In genomic region chr12:52877242-52877641, GRCh38 we compare ENCODE assay signal across 12 cellular contexts. TPM values are rescaled to one million over a fixed set of nuclear protein-coding genes. Genes with fewer than 3 reads are reported as not detected.
DNase-seq lines count a peak whose midpoint lies in the region; TF ChIP-seq lines count a peak whose summit lies in the region.
"Had no signal": no experiment of that assay in that cellular context is flagged by ENCODE, and none has a peak within 500 bp of the region (broad histone marks: within the 10 kb centered on the region; RNA-seq: fewer than 3 reads in every experiment).

No MANE protein-coding gene starts in this region.

- H3K9me3 ChIP-seq in HEK293 (ENCODE audit: control insufficient read depth, insufficient read depth, low read depth, low read length), result no peaks in the 10 kb centered on the region
- no peaks in the 10 kb centered on the region for H3K9me3 ChIP-seq in NT2/D1 (ENCODE audit: insufficient read depth, low read length)
- no peaks in the 10 kb centered on the region for H3K9me3 ChIP-seq in esophagus squamous epithelium
- no peaks in the 10 kb centered on the region for H3K9me3 ChIP-seq in thymus (ENCODE audit: control insufficient read depth)
- no peaks in the 10 kb centered on the region for H3K9me3 ChIP-seq in A673 (ENCODE audit: low read depth, low read length, poor library complexity, severe bottlenecking)
- H3K9me3 ChIP-seq: BLaER1 treated with 17β-estradiol and CSF1 and Interleukin-3, amounts not matched to agents 10 nM and 100 nM; HAP-1 had no signal

- POLR2A ChIA-PET in HEK293 (lab: Yijun Ruan, JAX) (interaction anchor here (1.2 kb wide), 1 partner anchor 27 kb away, joined by 9 read pairs; the partner anchor contains the start of gene KRT8), A673 (lab: Charles Lee; ENCODE audit: low non-redundant PET) (no interaction called here)

- no TSS peak for BruUV-seq in A673 (replicated peaks; lab: Mats Ljungman, UMichigan)

- 0 out of 2 replicates have a peak, but pooled peaks have one; percentile 10 for TF ChIP-seq CTCF in HEK293 (tag by site-specific recombination; IDR thresholded peaks at IDR 0.05)
- TF ChIP-seq CTCF in esophagus squamous epithelium (IDR thresholded peaks at IDR 0.05), result peak in 1 of 6 experiments; percentile 7
- no peak for TF ChIP-seq CTCF in A673 (conservative IDR thresholded peaks at IDR 0.05; ENCODE audit: low read depth, low read length)

- H3K4me1 ChIP-seq in HEK293 (ENCODE audit: control insufficient read depth, insufficient read depth, low read length) (peaks cover 7% of the 10 kb centered on the region), NT2/D1 (ENCODE audit: insufficient read depth, insufficient read length) (peaks cover 14% of the 10 kb centered on the region), esophagus squamous epithelium (peaks cover 60 to 82% (median 62%) of the 10 kb centered on the region in 3 donors), thymus (ENCODE audit: control insufficient read depth, insufficient read depth, low read length) (no peaks in the 10 kb centered on the region), A673 (ENCODE audit: insufficient read depth, low read length, poor library complexity, severe bottlenecking) (peaks cover 20% of the 10 kb centered on the region)

- no peak for DNase-seq in NT2/D1 (ENCODE audit: low read depth, low spot score)
- DNase-seq in esophagus squamous epithelium (lab: John Stamatoyannopoulos, UW), result no peak
- DNase-seq in cerebellum (ENCODE audit: low spot score), result no peak
- DNase-seq in pons (ENCODE audit: low spot score), result no peak
- no peak for DNase-seq in A673 (ENCODE audit: low spot score)
- DNase-seq: NCI-H446, SHP77 treated with DMSO at 0.1 percent for 48 hours had no signal

- CTCF ChIA-PET in HEK293 (lab: Yijun Ruan, JAX) (interaction anchor here (0.7 to 10.4 kb wide), 18 partner anchors 11 to 745 kb away, joined by 3 to 835 read pairs (median 17); partner anchors contain the start of genes KRT8 and KRT85), A673 (lab: Charles Lee) (no interaction called here)

- H3K27me3 ChIP-seq in NT2/D1 (ENCODE audit: insufficient read depth, insufficient read length) (peaks cover 12% of the 10 kb centered on the region), esophagus squamous epithelium (peaks cover 0 to 8% (median 0%) of the 10 kb centered on the region in 4 donors), thymus (ENCODE audit: control insufficient read depth, insufficient read depth) (peaks cover 3% of the 10 kb centered on the region), A673 (replicated peaks; ENCODE audit: insufficient read depth, low read depth, low read length, poor library complexity) (no peaks in the 10 kb centered on the region)
- H3K27me3 ChIP-seq: BLaER1 treated with 17β-estradiol and CSF1 and Interleukin-3, amounts not matched to agents 10 nM and 100 nM had no signal

- H3K36me3 ChIP-seq in HEK293 (ENCODE audit: control insufficient read depth in 2 of 2, insufficient read depth in 1 of 2, low read length in 2 of 2), result no peaks in the 10 kb centered on the region
- H3K36me3 ChIP-seq in NT2/D1 (ENCODE audit: insufficient read depth, insufficient read length, low read length), result no peaks in the 10 kb centered on the region
- H3K36me3 ChIP-seq in esophagus squamous epithelium, result no peaks in the 10 kb centered on the region
- H3K36me3 ChIP-seq in thymus (ENCODE audit: control insufficient read depth, insufficient read depth), result no peaks in the 10 kb centered on the region
- H3K36me3 ChIP-seq in A673 (ENCODE audit: insufficient read depth, low read length, poor library complexity, severe bottlenecking), result no peaks in the 10 kb centered on the region
- H3K36me3 ChIP-seq: BLaER1 treated with 17β-estradiol and CSF1 and Interleukin-3, amounts not matched to agents 10 nM and 100 nM; HAP-1 had no signal

- no peak for TF ChIP-seq POLR2A in esophagus squamous epithelium (IDR thresholded peaks at IDR 0.05)

- intact Hi-C loops in esophagus squamous epithelium (cut with DNase I), result loop anchor here (5.0 to 10.0 kb wide), 3 partner anchors 295 to 725 kb away; partner anchors contain the start of gene KRT5
- intact Hi-C loops in A673 (cut with micrococcal nuclease; ENCODE audit: unreplicated experiment), result no loop called here

- 31 to 78% methylated on average over 3 of the region's 3 CpGs for WGBS in esophagus squamous epithelium, 2 donors
- 90% methylated on average over 3 of the region's 3 CpGs for WGBS in thymus

- H3K4me3 ChIP-seq in HEK293 (ENCODE audit: low read depth, low read length) (no peak overlapping the region), NT2/D1 (ENCODE audit: insufficient read length, low read depth) (no peak overlapping the region), esophagus squamous epithelium (no peak overlapping the region), thymus (ENCODE audit: low read length) (no peak overlapping the region), A673 (ENCODE audit: low read depth, low read length, poor library complexity, severe bottlenecking) (no peak overlapping the region)
- H3K4me3 ChIP-seq: BLaER1 treated with 17β-estradiol and CSF1 and Interleukin-3, amounts not matched to agents 10 nM and 100 nM; GM12878; HAP-1 had no signal

- peak overlapping the region; percentile 45 for H3K9ac ChIP-seq in NT2/D1 (ENCODE audit: insufficient read length, low read depth)
- H3K9ac ChIP-seq: BLaER1 treated with 17β-estradiol and CSF1 and Interleukin-3, amounts not matched to agents 10 nM and 100 nM had no signal

- H3K27ac ChIP-seq in HEK293 (ENCODE audit: extremely low read depth, low read depth, low read length), result no peak overlapping the region
- peak overlapping the region; percentile 93 to 99 (median 97) for H3K27ac ChIP-seq in esophagus squamous epithelium
- H3K27ac ChIP-seq in thymus (ENCODE audit: low read depth), result peak overlapping the region; percentile 20
- H3K27ac ChIP-seq in A673 (ENCODE audit: low read depth, low read length, poor library complexity, severe bottlenecking), result no peak overlapping the region
- H3K27ac ChIP-seq: BLaER1 treated with 17β-estradiol and CSF1 and Interleukin-3, amounts not matched to agents 10 nM and 100 nM had no signal

TF ChIP-seq in HEK293, 187 proteins besides CTCF, POLR2A, EP300 and RAD21:
- TF ChIP-seq ZNF335 (tag by site-specific recombination; conservative IDR thresholded peaks at IDR 0.05), result 0 out of 2 replicates have a peak, but pooled peaks have one; percentile 2
- 0 out of 2 replicates have a peak, but pooled peaks have one; percentile 39 for TF ChIP-seq ZNF157 (tag by site-specific recombination; IDR thresholded peaks at IDR 0.05)
- TF ChIP-seq PATZ1 (tag by site-specific recombination; IDR thresholded peaks at IDR 0.05), result 0 out of 2 replicates have a peak, but pooled peaks have one; percentile 35
- TF ChIP-seq GLIS2 (tag by site-specific recombination; IDR thresholded peaks at IDR 0.05), result no peak
- TF ChIP-seq ZSCAN4 (tag by site-specific recombination; IDR thresholded peaks at IDR 0.05), result peak; percentile 83

RNA-seq across cellular contexts. Expression of gene KRT8, which starts 27.6 kb away (rescaled TPM):
- total RNA-seq in esophagus squamous epithelium, result 10 to 100 TPM; 27.2 to 50.2 (median 38.2) TPM
- polyA plus RNA-seq in thymus, result 142 TPM
- 1.9 TPM for total RNA-seq in cerebellum
- 15.4 and 16.2 TPM in 2 replicates for total RNA-seq in A673 (2021)

RNA-seq across cellular contexts. Expression of gene KRT78, which starts 28.4 kb away (rescaled TPM):
- total RNA-seq in esophagus squamous epithelium, result 100 to 1,000 TPM; 194 to 481 (median 307) TPM
- polyA plus RNA-seq in thymus, result 7.2 TPM
- not detected for total RNA-seq in cerebellum
- total RNA-seq in A673 (2021), result not detected in 2 replicates
- total RNA-seq: GM12878 had no signal

RNA-seq across cellular contexts. Expression of gene KRT79, which starts 43.1 kb away (rescaled TPM):
- total RNA-seq in esophagus squamous epithelium (1 to 10 TPM in 1 of 4 donors, not detected in 3; 1.8 TPM), cerebellum (not detected), A673 (2021) (not detected in 2 replicates)
- polyA plus RNA-seq in thymus, result 25.8 TPM
- total RNA-seq: GM12878 had no signal

Comparison
In these comparisons a context has a peak if more than half of its experiments do, and no peak if none do; other contexts are left out.
1. H3K27ac ChIP-seq: peak in esophagus squamous epithelium (4 of 4) and thymus (single experiment); none in HEK293 (single experiment) and A673 (single experiment).
2. RNA of gene KRT78, which starts 28.4 kb away (total RNA-seq): 194 to 481 TPM in esophagus squamous epithelium; not detected in cerebellum (single experiment) and not detected in A673; every median in the first group is over 100 times any median in the second.